In genomic region chr17:17497065-17497844, GRCh38 we compare ENCODE assay signal across 8 cellular contexts. TPM values are rescaled to one million over a fixed set of nuclear protein-coding genes. Genes with fewer than 3 reads are reported as not detected.
DNase-seq lines count a peak whose midpoint lies in the region; ATAC-seq, FAIRE-seq and TF ChIP-seq lines count a peak whose summit lies in the region.

No MANE protein-coding gene starts in this region.

- peaks cover 21 to 33% (median 27%) of the 10 kb centered on the region in 11 experiments for H3K27me3 ChIP-seq in BLaER1 treated with 17β-estradiol and CSF1 and Interleukin-3, amounts not matched to agents 10 nM and 100 nM
- peaks cover 27% of the 10 kb centered on the region for H3K27me3 ChIP-seq in HUES64 (ENCODE audit: insufficient read depth, low read length)
- H3K27me3 ChIP-seq in ectodermal cell (ENCODE audit: control insufficient read depth, insufficient read depth, low read length, poor library complexity, severe bottlenecking), result peaks cover 33% of the 10 kb centered on the region
- no peaks in the 10 kb centered on the region for H3K27me3 ChIP-seq in pancreas

- H3K36me3 ChIP-seq in BLaER1 treated with 17β-estradiol and CSF1 and Interleukin-3, amounts not matched to agents 10 nM and 100 nM, result peaks cover 4 to 15% (median 7%) of the 10 kb centered on the region in 11 experiments; a peak in 14 of 22 replicates
- H3K36me3 ChIP-seq in HUES64 (ENCODE audit: insufficient read depth, low read length) (peaks cover 9% of the 10 kb centered on the region), ectodermal cell (ENCODE audit: control insufficient read depth, insufficient read depth, low read length) (peaks cover 3% of the 10 kb centered on the region), pancreas (no peaks in the 10 kb centered on the region)

- peaks cover 34 to 71% (median 59%) of the 10 kb centered on the region in 10 experiments; a peak in 19 of 20 replicates for H3K4me1 ChIP-seq in BLaER1 treated with 17β-estradiol and CSF1 and Interleukin-3, amounts not matched to agents 10 nM and 100 nM
- peaks cover 22% of the 10 kb centered on the region for H3K4me1 ChIP-seq in HUES64 (ENCODE audit: insufficient read depth, low read length)
- H3K4me1 ChIP-seq in ectodermal cell (ENCODE audit: control insufficient read depth, insufficient read depth, low read length), result peaks cover 22% of the 10 kb centered on the region
- peaks cover 9 to 11% (median 9%) of the 10 kb centered on the region in 3 donors for H3K4me1 ChIP-seq in pancreas

- 43% methylated on average over 19 of the region's 19 CpGs for WGBS in HUES64
- WGBS in ectodermal cell, 2 experiments, result 51 to 57% methylated on average over 19 of the region's 19 CpGs
- WGBS in pancreas, 2 donors, result 33% methylated on average over 19 of the region's 19 CpGs

- intact Hi-C loops in pancreas (cut with DNase I), result loop anchor here in 2 of 3 donors (5.0 to 10.0 kb wide), 4 partner anchors 65 to 148 kb away; no protein-coding TSS in a partner anchor

- H3K4me3 ChIP-seq in BLaER1 treated with 17β-estradiol and CSF1 and Interleukin-3, amounts not matched to agents 10 nM and 100 nM, result peak overlapping the region; percentile 61 to 82 (median 70); a peak in 13 of 20 replicates
- H3K4me3 ChIP-seq in HUES64 (ENCODE audit: low read length) (peak overlapping the region; percentile 72), ectodermal cell (ENCODE audit: insufficient read depth, low read depth, low read length) (peak overlapping the region; percentile 60), pancreas (peak overlapping the region in 3 of 4 donors; percentile 47 to 61 (median 52))

- peaks cover 19 to 49% (median 29%) of the 10 kb centered on the region in 11 experiments; a peak in 21 of 22 replicates for H4K20me1 ChIP-seq in BLaER1 treated with 17β-estradiol and CSF1 and Interleukin-3, amounts not matched to agents 10 nM and 100 nM

- DNase-seq in pancreas (peak in 1 of 6 donors; percentile 20), midbrain (lab: John Stamatoyannopoulos, UW) (no peak), frontal cortex (ENCODE audit: low spot score in 2 of 2) (no peak), HK-2 (ENCODE audit: unreplicated experiment) (no peak), NCI-H1092 (lab: John Stamatoyannopoulos, UW) (no peak)

- H3K27ac ChIP-seq in BLaER1 treated with 17β-estradiol and CSF1 and Interleukin-3, amounts not matched to agents 10 nM and 100 nM, result no peak overlapping the region
- no peak overlapping the region for H3K27ac ChIP-seq in HUES64 (ENCODE audit: low read depth, low read length)
- no peak overlapping the region for H3K27ac ChIP-seq in ectodermal cell (ENCODE audit: insufficient read depth, low read depth, low read length, poor library complexity, severe bottlenecking)
- peak overlapping the region in 2 of 4 donors; percentile 62 to 63 for H3K27ac ChIP-seq in pancreas

- H3K9me3 ChIP-seq in BLaER1 treated with 17β-estradiol and CSF1 and Interleukin-3, amounts not matched to agents 10 nM and 100 nM (replicated peaks in 1 of 11), result no peaks in the 10 kb centered on the region
- H3K9me3 ChIP-seq in HUES64 (ENCODE audit: insufficient read depth, low read depth, low read length) (no peaks in the 10 kb centered on the region), ectodermal cell (ENCODE audit: control insufficient read depth, low read length) (no peaks in the 10 kb centered on the region), pancreas (no peaks in the 10 kb centered on the region)

- H3K9ac ChIP-seq in BLaER1 treated with 17β-estradiol and CSF1 and Interleukin-3, amounts not matched to agents 10 nM and 100 nM, result peak overlapping the region in 5 of 11 experiments; percentile 71 to 82 (median 77); a peak in 8 of 22 replicates
- H3K9ac ChIP-seq in HUES64 (ENCODE audit: low read depth, low read length), result no peak overlapping the region

- no peak for FAIRE-seq in pancreas (lab: Jason Lieb, UNC)
- FAIRE-seq in frontal cortex (lab: Jason Lieb, UNC), result no peak

- peak overlapping the region; percentile 94 to 99 (median 99) for H3K4me2 ChIP-seq in BLaER1 treated with 17β-estradiol and CSF1 and Interleukin-3, amounts not matched to agents 10 nM and 100 nM

- no peak for ATAC-seq in pancreas

- no peak for TF ChIP-seq CTCF in pancreas (IDR thresholded peaks at IDR 0.05)

RNA-seq across cellular contexts. Expression of gene RASD1, which starts 1.1 kb away (rescaled TPM):
- polyA plus RNA-seq in HUES64 (2013, experiment 1 of 2), result 1.4 TPM
- polyA plus RNA-seq in HUES64 (2013, experiment 2 of 2), result 1.2 TPM
- polyA plus RNA-seq in ectodermal cell (2013, experiment 1 of 4), result 2.5 TPM
- 2.9 TPM for polyA plus RNA-seq in ectodermal cell (2013, experiment 2 of 4)
- polyA plus RNA-seq in ectodermal cell (2013, experiment 3 of 4), result 2.6 TPM
- 3.6 TPM for polyA plus RNA-seq in ectodermal cell (2013, experiment 4 of 4)
- 10 to 100 TPM in 3 of 6 donors, 1 to 10 TPM in 3; 4.9 to 30.7 (median 10.6) TPM for total RNA-seq in pancreas
- 100 to 1,000 TPM in 1 of 2 donors, 10 to 100 TPM in 1; 40.6 to 129 TPM for polyA plus RNA-seq in pancreas
- 11.0 TPM for total RNA-seq in frontal cortex

RNA-seq across cellular contexts. Expression of gene MED9, which starts 20.5 kb away (rescaled TPM):
- 13.8 TPM for polyA plus RNA-seq in HUES64 (2013, experiment 1 of 2)
- 17.2 TPM for polyA plus RNA-seq in HUES64 (2013, experiment 2 of 2)
- 20.9 TPM for polyA plus RNA-seq in ectodermal cell (2013, experiment 1 of 4)
- 21.5 TPM for polyA plus RNA-seq in ectodermal cell (2013, experiment 2 of 4)
- 21.1 TPM for polyA plus RNA-seq in ectodermal cell (2013, experiment 3 of 4)
- polyA plus RNA-seq in ectodermal cell (2013, experiment 4 of 4), result 22.0 TPM
- total RNA-seq in pancreas (1 to 10 TPM; 4.6 to 8.4 (median 6.3) TPM), frontal cortex (12.6 TPM)
- 10 to 100 TPM in 1 of 2 donors, 1 to 10 TPM in 1; 7.8 to 12.2 TPM for polyA plus RNA-seq in pancreas
